Comparison of ENCODE assay signal across 25 cellular contexts in genomic region chr7:124597509-124597908, GRCh38.
"Had no signal": no experiment of that assay in that cellular context is flagged by ENCODE, and none has a peak within 500 bp of the region (broad histone marks: within the 10 kb centered on the region; RNA-seq: fewer than 3 reads in every experiment).

No MANE protein-coding gene starts in this region.

- DNase-seq: activated CD4-positive, alpha-beta T cell treated with anti-CD3 and anti-CD28 coated beads for 1 hour; activated CD4-positive, alpha-beta T cell treated with anti-CD3 and anti-CD28 coated beads, Interleukin-2, amount 50 U/mL, for 4 hours; activated CD8-positive, alpha-beta memory T cell treated with anti-CD3 and anti-CD28 coated beads for 24 hours; activated CD8-positive, alpha-beta memory T cell treated with anti-CD3 and anti-CD28 coated beads, Interleukin-2, amount 50 U/mL, for 4 hours; activated naive CD4-positive, alpha-beta T cell treated with Interleukin-2 at 50 U/mL for 16 hours; activated naive CD8-positive, alpha-beta T cell treated with anti-CD3 and anti-CD28 coated beads for 36 hours; activated T-cell treated with anti-CD3 and anti-CD28 coated beads, Interleukin-2, amount 50 U/mL, for 24 hours; colonic mucosa; dorsolateral prefrontal cortex; esophagus squamous epithelium; gastrocnemius medialis; hippocampal formation; kidney glomerular epithelial cell; left lung; naive thymus-derived CD4-positive, alpha-beta T cell; posterior cingulate gyrus; sigmoid colon; stimulated activated CD4-positive, alpha-beta T cell treated with anti-CD3 and anti-CD28 coated beads, Interleukin-15, amount 100 ng/mL, for 24 hours; stimulated activated CD8-positive, alpha-beta memory T cell treated with anti-CD3 and anti-CD28 coated beads, Interleukin-4, amount 100 ng/mL, for 48 hours; stimulated activated naive B cell treated with anti-CD40 and anti-IgM and Interleukin-4, amounts not matched to agents 10 μg/mL and 1 μg/mL and 100 μg/mL, for 72 hours; testis; trophoblast cell had no signal

- H3K27ac ChIP-seq: colonic mucosa, dorsolateral prefrontal cortex, esophagus squamous epithelium, gastrocnemius medialis, left lung, sigmoid colon, testis, vagina had no signal

- H3K4me3 ChIP-seq: colonic mucosa, dorsolateral prefrontal cortex, esophagus squamous epithelium, gastrocnemius medialis, left lung, lung, sigmoid colon, smooth muscle cell, testis, vagina had no signal

- ATAC-seq: gastrocnemius medialis; left lung; naive thymus-derived CD4-positive, alpha-beta T cell; stimulated activated naive B cell treated with anti-CD40 and anti-IgM and Interleukin-4, amounts not matched to agents 10 μg/mL and 1 μg/mL and 100 μg/mL, for 72 hours had no signal

- H3K4me1 ChIP-seq: colonic mucosa, esophagus squamous epithelium, gastrocnemius medialis, left lung, sigmoid colon, testis, vagina had no signal

- H3K27me3 ChIP-seq: colonic mucosa, dorsolateral prefrontal cortex, esophagus squamous epithelium, gastrocnemius medialis, left lung, sigmoid colon, testis, vagina had no signal

- H3K9me3 ChIP-seq: colonic mucosa, esophagus squamous epithelium, gastrocnemius medialis, left lung, sigmoid colon, testis, vagina had no signal

- H3K36me3 ChIP-seq: colonic mucosa, esophagus squamous epithelium, gastrocnemius medialis, left lung, sigmoid colon, vagina had no signal
